8 cellular contexts compared by ENCODE assay signal in genomic region chr2:101251844-101252407, GRCh38. TPM values are rescaled to one million over a fixed set of nuclear protein-coding genes. Genes with fewer than 3 reads are reported as not detected.
A peak's percentile ranks its signal among the peaks of the same experiment; 100 is the strongest.
DNase-seq lines count a peak whose midpoint lies in the region; ATAC-seq, FAIRE-seq and TF ChIP-seq lines count a peak whose summit lies in the region.

No MANE protein-coding gene starts in this region.

- H3K27me3 Mint-ChIP-seq in natural killer cell (ENCODE audit: low read depth in 2 of 2), result no peaks in the 10 kb centered on the region

- peaks cover 41% of the 10 kb centered on the region in 2 donors for H3K4me1 Mint-ChIP-seq in natural killer cell

- peak; percentile 15 to 26 (median 23) for ATAC-seq in natural killer cell

- peak overlapping the region; percentile 98 for H3K4me3 Mint-ChIP-seq in natural killer cell

- DNase-seq in H7 (peak; percentile 63), LNCaP clone FGC (ENCODE audit: low read depth) (peak; percentile 59), T-helper 2 cell (peak in 3 of 5 experiments; percentile 13 to 53 (median 25)), epithelial cell of prostate (ENCODE audit: low read depth, low spot score) (no peak), natural killer cell (no peak), frontal cortex (ENCODE audit: low spot score in 2 of 2) (no peak), superior temporal gyrus (ENCODE audit: extremely low spot score) (no peak)

- no peaks in the 10 kb centered on the region for H3K36me3 Mint-ChIP-seq in natural killer cell

- peak overlapping the region; percentile 51 for H3K4me3 ChIP-seq in H7 (ENCODE audit: insufficient read depth, low read depth, low read length)
- H3K4me3 ChIP-seq in LNCaP clone FGC (ENCODE audit: low read depth, low read length), result peak overlapping the region; percentile 78

- no peaks in the 10 kb centered on the region for H3K36me3 ChIP-seq in H7 (replicated peaks; ENCODE audit: control insufficient read depth, insufficient read depth, low read length)

- no peaks in the 10 kb centered on the region for H3K27me3 ChIP-seq in H7 (ENCODE audit: control insufficient read depth, insufficient read depth, low read length)

- intact Hi-C loops in natural killer cell (cut with micrococcal nuclease), result loop anchor here (2.0 kb wide), 1 partner anchor 249 kb away; the partner anchor contains the start of gene RPL31

- H3K9me3 Mint-ChIP-seq in natural killer cell, result no peaks in the 10 kb centered on the region

- peak overlapping the region; percentile 93 to 94 for H3K27ac Mint-ChIP-seq in natural killer cell

- no peak for FAIRE-seq in frontal cortex (lab: Jason Lieb, UNC)

- H3K27ac ChIP-seq in epithelial cell of prostate, result peak overlapping the region; percentile 91

- TF ChIP-seq CTCF in GM12874 (IDR thresholded peaks at IDR 0.05; ENCODE audit: insufficient read depth, low read depth, low read length), result 0 out of 2 replicates have a peak, but pooled peaks have one; percentile 17
- TF ChIP-seq CTCF in LNCaP clone FGC (IDR thresholded peaks at IDR 0.05; ENCODE audit: control insufficient read depth, extremely low read depth, insufficient read depth), result peak; percentile 60
- no peak for TF ChIP-seq CTCF in natural killer cell (IDR thresholded peaks at IDR 0.05)

RNA-seq across cellular contexts. Expression of gene CNOT11, which starts 0.8 kb away (rescaled TPM):
- total RNA-seq in H7 (2014; rRNA removed; shearing (Covaris generic)), result 68.6 and 72.6 TPM in 2 replicates
- 10 to 100 TPM; 41.7 to 49.8 (median 46.0) TPM for total RNA-seq in natural killer cell
- total RNA-seq in frontal cortex, result 14.3 TPM

RNA-seq across cellular contexts. Expression of gene RNF149, which starts 56.6 kb away (rescaled TPM):
- total RNA-seq in H7 (2014; rRNA removed; shearing (Covaris generic)), result 17.9 and 29.9 TPM in 2 replicates
- total RNA-seq in natural killer cell, result 100 to 1,000 TPM; 133 to 151 (median 149) TPM
- 45.2 TPM for total RNA-seq in frontal cortex

Comparison
In these comparisons a context has a peak if more than half of its experiments do, and no peak if none do; other contexts are left out.
1. DNase-seq: peak in H7 (single experiment), LNCaP clone FGC (single experiment) and T-helper 2 cell (3 of 5); none in epithelial cell of prostate (single experiment), natural killer cell (single experiment), frontal cortex (0 of 2) and superior temporal gyrus (single experiment).